21 cellular contexts compared by ENCODE assay signal in genomic region chr2:20940856-20941255, GRCh38.
A peak's percentile ranks its signal among the peaks of the same experiment; 100 is the strongest.
DNase-seq lines count a peak whose midpoint lies in the region; ATAC-seq and TF ChIP-seq lines count a peak whose summit lies in the region.
"Had no signal": no experiment of that assay in that cellular context is flagged by ENCODE, and none has a peak within 500 bp of the region (broad histone marks: within the 10 kb centered on the region; RNA-seq: fewer than 3 reads in every experiment).

No MANE protein-coding gene starts in this region.

- peaks cover 22% of the 10 kb centered on the region for H3K4me1 Mint-ChIP-seq in nephron
- H3K4me1 Mint-ChIP-seq: B cell had no signal

- no peak overlapping the region for H2BK120ac ChIP-seq in mesendoderm (ENCODE audit: low read depth, low read length)

- no peak for TF ChIP-seq EP300 in sigmoid colon (IDR thresholded peaks at IDR 0.05)

- H2BK5ac ChIP-seq in mesendoderm (ENCODE audit: low read length), result no peak overlapping the region

- no peak overlapping the region for H4K5ac ChIP-seq in mesendoderm (ENCODE audit: low read length)

- H3K27me3 ChIP-seq in sigmoid colon, result no peaks in the 10 kb centered on the region
- H3K27me3 ChIP-seq in mesendoderm (ENCODE audit: insufficient read depth, low read length, poor library complexity), result no peaks in the 10 kb centered on the region
- H3K27me3 ChIP-seq: BLaER1 treated with 17β-estradiol and CSF1 and Interleukin-3, amounts not matched to agents 10 nM and 100 nM had no signal

- no peak overlapping the region for H3K18ac ChIP-seq in mesendoderm (ENCODE audit: low read length)

- ATAC-seq in HG03196 (IDR thresholded peaks at IDR 0.05; ENCODE audit: unreplicated experiment), result no peak
- ATAC-seq: A549; CD8-positive, alpha-beta T cell; GM12878 had no signal

- H3K79me2 ChIP-seq in mesendoderm (ENCODE audit: control insufficient read depth, insufficient read depth, low read length), result no peaks in the 10 kb centered on the region

- intact Hi-C loops in sigmoid colon (cut with DNase I) (no loop called here), posterior cingulate gyrus (cut with DNase I) (no loop called here)

- no peak overlapping the region for H4K8ac ChIP-seq in mesendoderm (ENCODE audit: low read depth, low read length)

- peaks cover 0 to 35% (median 22%) of the 10 kb centered on the region in 4 donors for H3K4me1 ChIP-seq in sigmoid colon
- H3K4me1 ChIP-seq in mesendoderm (ENCODE audit: control insufficient read depth, low read depth, low read length), result no peaks in the 10 kb centered on the region
- H3K4me1 ChIP-seq: A549; BLaER1 treated with 17β-estradiol and CSF1 and Interleukin-3, amounts not matched to agents 10 nM and 100 nM; Caco-2 had no signal

- WGBS in sigmoid colon, 2 donors, result 75 to 85% methylated on average over 7 of the region's 7 CpGs
- WGBS in mesendoderm (ENCODE audit: extremely low coverage, insufficient coverage, low lambda C conversion rate), result no CpG with 5 or more reads among the region's 7 CpGs

- no peaks in the 10 kb centered on the region for H3K9me3 ChIP-seq in sigmoid colon
- H3K9me3 ChIP-seq: A549; BLaER1 treated with 17β-estradiol and CSF1 and Interleukin-3, amounts not matched to agents 10 nM and 100 nM; Caco-2 had no signal

- H3K9ac ChIP-seq in mesendoderm (ENCODE audit: low read length), result no peak overlapping the region
- H3K9ac ChIP-seq: BLaER1 treated with 17β-estradiol and CSF1 and Interleukin-3, amounts not matched to agents 10 nM and 100 nM had no signal

- no peaks in the 10 kb centered on the region for H3K79me1 ChIP-seq in mesendoderm (ENCODE audit: low read length)

- H3K27ac ChIP-seq in sigmoid colon (peak overlapping the region in 3 of 4 donors; percentile 60 to 70 (median 63)), mesendoderm (ENCODE audit: low read depth, low read length) (no peak overlapping the region)
- H3K27ac ChIP-seq: 22Rv1; A549; BLaER1 treated with 17β-estradiol and CSF1 and Interleukin-3, amounts not matched to agents 10 nM and 100 nM; C4-2B had no signal

- no peak for TF ChIP-seq POLR2A in sigmoid colon (IDR thresholded peaks at IDR 0.05)

- no peak overlapping the region for H2BK15ac ChIP-seq in mesendoderm (replicated peaks; ENCODE audit: low read depth)

- no peak for TF ChIP-seq CTCF in nephron (IDR thresholded peaks at IDR 0.05; ENCODE audit: unreplicated experiment in 3 of 3)
- no peak for TF ChIP-seq CTCF in sigmoid colon (IDR thresholded peaks at IDR 0.05)

- no peak overlapping the region for H3K4me3 Mint-ChIP-seq in nephron
- H3K4me3 Mint-ChIP-seq: B cell; CD4-positive, alpha-beta T cell; CD8-positive, alpha-beta T cell had no signal

- DNase-seq in G401 (ENCODE audit: low spot score), result peak; percentile 72
- peak; percentile 63 for DNase-seq in cerebellar cortex (ENCODE audit: low spot score)
- DNase-seq in sigmoid colon, result no peak
- no peak for DNase-seq in NCI-H524 (lab: John Stamatoyannopoulos, UW)
- no peak for DNase-seq in posterior cingulate gyrus
- no peak for DNase-seq in mesendoderm
- DNase-seq: AML-193; Caco-2; Calu3; CD4-positive, alpha-beta T cell; CD8-positive, alpha-beta T cell; DMS79 treated with DMSO at 0.1 percent for 48 hours; GDM1 had no signal

- H3K9me3 Mint-ChIP-seq in nephron, result no peaks in the 10 kb centered on the region
- H3K9me3 Mint-ChIP-seq: CD4-positive, alpha-beta T cell; CD8-positive, alpha-beta T cell had no signal

- no peaks in the 10 kb centered on the region for H3K36me3 Mint-ChIP-seq in nephron (ENCODE audit: low read depth)
- H3K36me3 Mint-ChIP-seq: CD8-positive, alpha-beta T cell had no signal

- H3K4me3 ChIP-seq in sigmoid colon (no peak overlapping the region), mesendoderm (ENCODE audit: low read length) (no peak overlapping the region)
- H3K4me3 ChIP-seq: A549; BLaER1 treated with 17β-estradiol and CSF1 and Interleukin-3, amounts not matched to agents 10 nM and 100 nM; GM12878 had no signal

- H2AK5ac ChIP-seq in mesendoderm (ENCODE audit: low read length), result no peak overlapping the region

- H3K36me3 ChIP-seq in sigmoid colon, result no peaks in the 10 kb centered on the region
- H3K36me3 ChIP-seq in mesendoderm (ENCODE audit: control insufficient read depth, insufficient read depth, low read length), result no peaks in the 10 kb centered on the region
- H3K36me3 ChIP-seq: BLaER1 treated with 17β-estradiol and CSF1 and Interleukin-3, amounts not matched to agents 10 nM and 100 nM had no signal

- H3K27me3 Mint-ChIP-seq in nephron (ENCODE audit: low read depth), result peaks cover 14% of the 10 kb centered on the region

- in situ Hi-C loops in G401 (cut with HindIII; ENCODE audit: low sequenced_read_pairs), result no loop called here

- H3K27ac Mint-ChIP-seq in nephron, result peak overlapping the region in 2 of 3 experiments; percentile 51 to 72
- H3K27ac Mint-ChIP-seq: B cell; CD4-positive, alpha-beta T cell; CD8-positive, alpha-beta T cell had no signal

- no peak overlapping the region for H3K56ac ChIP-seq in mesendoderm (ENCODE audit: low read length)

- H3K4me2 ChIP-seq in mesendoderm (ENCODE audit: low read length), result no peak overlapping the region
- H3K4me2 ChIP-seq: A549; BLaER1 treated with 17β-estradiol and CSF1 and Interleukin-3, amounts not matched to agents 10 nM and 100 nM had no signal

- no peak overlapping the region for H3K4ac ChIP-seq in mesendoderm (ENCODE audit: low read depth, low read length)

- H3K23ac ChIP-seq in mesendoderm (ENCODE audit: low read length), result no peak overlapping the region

Comparison
In these comparisons a context has a peak if more than half of its experiments do, and no peak if none do; other contexts are left out.
1. DNase-seq: peak in G401 (single experiment) and cerebellar cortex (single experiment); none in sigmoid colon (single experiment), NCI-H524 (0 of 2), posterior cingulate gyrus (0 of 10) and mesendoderm (single experiment).